In the genomic region with DNA sequence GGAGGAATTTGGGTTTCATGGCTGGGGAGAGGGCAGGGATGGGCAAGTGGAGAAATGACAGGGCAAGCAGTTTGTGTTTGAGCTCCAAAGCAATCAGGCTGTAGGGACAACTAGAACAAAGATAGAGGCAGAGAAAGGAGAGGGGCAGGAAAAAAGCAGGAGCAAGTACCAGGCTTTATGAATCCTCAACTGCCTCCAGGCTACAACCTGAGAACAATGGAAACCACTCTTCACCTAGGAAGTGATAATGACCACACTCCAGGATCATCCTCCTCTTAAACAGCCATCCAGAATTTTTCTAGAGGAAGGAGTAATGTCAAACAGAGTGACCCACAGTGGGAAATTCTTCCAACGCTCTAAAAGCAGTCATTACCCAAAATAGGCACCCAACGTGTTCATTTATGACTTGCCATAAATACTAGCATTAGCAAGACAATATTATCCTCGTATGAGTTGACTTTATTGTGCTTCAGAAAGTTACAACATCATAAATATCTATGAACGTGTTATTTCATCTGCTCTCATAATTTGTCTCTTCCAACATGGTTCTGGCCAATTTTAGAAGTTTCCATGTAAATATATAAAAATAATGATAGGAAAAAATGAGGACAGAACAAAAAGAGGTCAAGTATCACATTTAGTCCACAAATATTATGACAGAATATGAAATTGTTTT, we compare ENCODE assay signal across 18 cellular contexts. TPM values are rescaled to one million over a fixed set of nuclear protein-coding genes. Genes with fewer than 3 reads are reported as not detected.
DNase-seq lines count a peak whose midpoint lies in the region; TF ChIP-seq lines count a peak whose summit lies in the region.
"Had no signal": no experiment of that assay in that cellular context is flagged by ENCODE, and none has a peak within 500 bp of the region (broad histone marks: within the 10 kb centered on the region; RNA-seq: fewer than 3 reads in every experiment).

No MANE protein-coding gene starts in this region.

- peaks cover 3% of the 10 kb centered on the region; the same call in 1 of the 2 replicates for H3K27me3 Mint-ChIP-seq in HFFc6 (ENCODE audit: insufficient read depth)

- TF ChIP-seq CTCF in fibroblast of villous mesenchyme (IDR thresholded peaks at IDR 0.05; ENCODE audit: insufficient read depth, low read depth, low read length) (no peak), osteoblast (IDR thresholded peaks at IDR 0.05; ENCODE audit: extremely low read depth, low read depth, low read length) (no peak), HFFc6 (IDR thresholded peaks at IDR 0.05) (no peak)

- H3K27ac ChIP-seq in osteoblast (ENCODE audit: low read depth, low read length): no peak overlapping the region
- H3K27ac ChIP-seq: SJSA1 had no signal

- no peak overlapping the region for H2AFZ ChIP-seq in osteoblast (ENCODE audit: low read length)

- no peaks in the 10 kb centered on the region for H4K20me1 ChIP-seq in osteoblast (ENCODE audit: insufficient read depth, low read length)

- H3K36me3 Mint-ChIP-seq in HFFc6 (ENCODE audit: low read depth): no peaks in the 10 kb centered on the region

- DNase-seq in NCI-H2227 (lab: John Stamatoyannopoulos, UW; ENCODE audit: unreplicated experiment) (peak; percentile 4), NCI-H2227 treated with DMSO at 0.1 percent for 48 hours (lab: John Stamatoyannopoulos, UW) (no peak), fibroblast of villous mesenchyme (ENCODE audit: low read depth) (peak; percentile 16), osteoblast (ENCODE audit: insufficient read length, low spot score, missing footprints) (peak; percentile 31), AML-193 (lab: John Stamatoyannopoulos, UW) (no peak), HFFc6 (no peak), NCI-H1930 (lab: John Stamatoyannopoulos, UW) (no peak)
- no peak for DNase-seq in activated CD8-positive, alpha-beta memory T cell treated with anti-CD3 and anti-CD28 coated beads, Interleukin-2, amount 50 U/mL, for 4 hours
- DNase-seq: 8988T; Calu3; CD8-positive, alpha-beta memory T cell; DMS153; Karpas-422; NCI-H187; NCI-H2107; NCI-H345; NCI-H524 treated with DMSO at 0.1 percent for 48 hours had no signal

- peaks cover 11% of the 10 kb centered on the region for H3K4me1 Mint-ChIP-seq in HFFc6 (ENCODE audit: low read depth)
- H3K4me1 Mint-ChIP-seq: CD8-positive, alpha-beta memory T cell had no signal

- H3K4me3 ChIP-seq in fibroblast of villous mesenchyme (ENCODE audit: low read depth, low read length): no peak overlapping the region
- no peak overlapping the region for H3K4me3 ChIP-seq in osteoblast (ENCODE audit: insufficient read depth, low read length)
- H3K4me3 ChIP-seq: SJSA1 had no signal

- no peaks in the 10 kb centered on the region for H3K27me3 ChIP-seq in osteoblast (ENCODE audit: insufficient read depth, low read length)
- H3K27me3 ChIP-seq: SJSA1 had no signal

- H3K9me3 Mint-ChIP-seq in HFFc6: no peaks in the 10 kb centered on the region

- H3K27ac Mint-ChIP-seq in HFFc6: no peak overlapping the region

- no peak overlapping the region for H3K4me2 ChIP-seq in osteoblast (ENCODE audit: insufficient read depth, low read length)

- H3K79me2 ChIP-seq in osteoblast (ENCODE audit: insufficient read depth, low read length): no peaks in the 10 kb centered on the region

- no peaks in the 10 kb centered on the region for H3K36me3 ChIP-seq in osteoblast (ENCODE audit: insufficient read depth, low read length)
- H3K36me3 ChIP-seq: SJSA1 had no signal

- H3K4me1 ChIP-seq in osteoblast (ENCODE audit: insufficient read depth, low read length): peaks cover 7% of the 10 kb centered on the region
- H3K4me1 ChIP-seq: SJSA1 had no signal

- no peaks in the 10 kb centered on the region for H3K9me3 ChIP-seq in osteoblast (ENCODE audit: low read depth, low read length)
- H3K9me3 ChIP-seq: SJSA1 had no signal

- no peak overlapping the region for H3K4me3 Mint-ChIP-seq in HFFc6
- H3K4me3 Mint-ChIP-seq: CD8-positive, alpha-beta memory T cell had no signal

RNA-seq across cellular contexts. Expression of a gene that starts 50.5 kb away (rescaled TPM):
- total RNA-seq in fibroblast of villous mesenchyme (0.43 and 0.64 TPM in 2 replicates), osteoblast (8.3 and 11.2 TPM in 2 replicates)
- under 1 TPM; 0.17 to 0.57 (median 0.23) TPM for total RNA-seq in HFFc6 (2021; fragmentation: NEBNext Ultra II Directional; extraction: Animal tissue kit (Norgen Biotek cat#: 25700))
- total RNA-seq: Calu3, SJSA1 had no signal

Comparison
In these comparisons a context has a peak if more than half of its experiments do, and no peak if none do; other contexts are left out.
1. DNase-seq: peak in NCI-H2227 (single experiment), fibroblast of villous mesenchyme (single experiment) and osteoblast (single experiment); none in NCI-H2227 treated with DMSO at 0.1 percent for 48 hours (single experiment), AML-193 (0 of 2), activated CD8-positive, alpha-beta memory T cell treated with anti-CD3 and anti-CD28 coated beads, Interleukin-2, amount 50 U/mL, for 4 hours (single experiment), HFFc6 (single experiment) and NCI-H1930 (0 of 2).